ENCODE assay signal across 9 cellular contexts in genomic region chr19:46603195-46603637, GRCh38. TPM values are rescaled to one million over a fixed set of nuclear protein-coding genes. Genes with fewer than 3 reads are reported as not detected.
DNase-seq lines count a peak whose midpoint lies in the region; ATAC-seq and TF ChIP-seq lines count a peak whose summit lies in the region.
"Had no signal": no experiment of that assay in that cellular context is flagged by ENCODE, and none has a peak within 500 bp of the region (broad histone marks: within the 10 kb centered on the region; RNA-seq: fewer than 3 reads in every experiment).

No MANE protein-coding gene starts in this region.

- H3K9me3 Mint-ChIP-seq in activated CD4-positive, alpha-beta T cell treated with anti-CD3 and anti-CD28 coated beads, Interleukin-2, amount 10 ng/mL, durations not matched to agents 7 days and 5 days: peaks cover 8% of the 10 kb centered on the region
- H3K9me3 Mint-ChIP-seq in activated T-helper 2 cell treated with anti-CD3 and anti-CD28 coated beads, Interferon-gamma antibody, Interleukin-2, Interleukin-4, amounts not matched to agents 10 μg/mL and 5 μg/mL and 100 μg/mL, durations not matched to agents 14 hours and 24 hours and 36 hours: peaks cover 10% of the 10 kb centered on the region

- H3K27me3 ChIP-seq in layer of hippocampus (ENCODE audit: control insufficient read depth, insufficient read depth, low read length) (no peaks in the 10 kb centered on the region), thoracic aorta (replicated peaks; ENCODE audit: insufficient read depth) (no peaks in the 10 kb centered on the region)

- ATAC-seq in thoracic aorta (ENCODE audit: insufficient number of reproducible peaks, low FRiP score, low read depth) (no peak), HG03571 (IDR thresholded peaks at IDR 0.05; ENCODE audit: unreplicated experiment) (no peak), GM21825 (IDR thresholded peaks at IDR 0.05; ENCODE audit: unreplicated experiment) (no peak)

- no peak for DNase-seq in activated CD4-positive, alpha-beta T cell treated with anti-CD3 and anti-CD28 coated beads, Interleukin-2, amount 10 ng/mL, durations not matched to agents 7 days and 5 days
- no peak for DNase-seq in activated CD4-positive, alpha-beta T cell treated with anti-CD3 and anti-CD28 coated beads, Interleukin-2, amount 50 U/mL, for 1 hour
- DNase-seq in activated T-helper 2 cell treated with anti-CD3 and anti-CD28 coated beads, Interferon-gamma antibody, Interleukin-2, Interleukin-4, amounts not matched to agents 10 μg/mL and 5 μg/mL and 100 μg/mL, durations not matched to agents 14 hours and 24 hours and 36 hours (ENCODE audit: low spot score): no peak
- DNase-seq in thoracic aorta (ENCODE audit: low spot score) (no peak), GOT3 (lab: John Stamatoyannopoulos, UW) (no peak)

- peak overlapping the region; percentile 99 for H3K4me3 ChIP-seq in thoracic aorta

- POLR2A ChIA-PET in activated CD4-positive, alpha-beta T cell treated with anti-CD3 and anti-CD28 coated beads, Interleukin-2, amount 10 ng/mL, durations not matched to agents 7 days and 5 days (lab: Charles Lee): interaction anchor here (4.0 kb wide), 1 partner anchor 8 kb away, joined by 26 read pairs; no protein-coding TSS in a partner anchor

- H3K9me3 ChIP-seq in thoracic aorta: no peaks in the 10 kb centered on the region

- H3K36me3 ChIP-seq in thoracic aorta: peaks cover 16% of the 10 kb centered on the region

- H3K27me3 Mint-ChIP-seq in activated CD4-positive, alpha-beta T cell treated with anti-CD3 and anti-CD28 coated beads, Interleukin-2, amount 10 ng/mL, durations not matched to agents 7 days and 5 days: peaks cover 3% of the 10 kb centered on the region
- peaks cover 3% of the 10 kb centered on the region for H3K27me3 Mint-ChIP-seq in activated T-helper 2 cell treated with anti-CD3 and anti-CD28 coated beads, Interferon-gamma antibody, Interleukin-2, Interleukin-4, amounts not matched to agents 10 μg/mL and 5 μg/mL and 100 μg/mL, durations not matched to agents 14 hours and 24 hours and 36 hours (ENCODE audit: low read depth)

- no peak for TF ChIP-seq CTCF in thoracic aorta (IDR thresholded peaks at IDR 0.05)

- peaks cover 32 to 64% of the 10 kb centered on the region in 2 donors for H3K4me1 ChIP-seq in thoracic aorta (ENCODE audit: control insufficient read depth in 1 of 2, low read depth in 2 of 2)

- H3K27ac Mint-ChIP-seq in activated CD4-positive, alpha-beta T cell treated with anti-CD3 and anti-CD28 coated beads, Interleukin-2, amount 10 ng/mL, durations not matched to agents 7 days and 5 days: peak overlapping the region; percentile 100
- peak overlapping the region; percentile 100 for H3K27ac Mint-ChIP-seq in activated T-helper 2 cell treated with anti-CD3 and anti-CD28 coated beads, Interferon-gamma antibody, Interleukin-2, Interleukin-4, amounts not matched to agents 10 μg/mL and 5 μg/mL and 100 μg/mL, durations not matched to agents 14 hours and 24 hours and 36 hours

- CTCF ChIA-PET in activated CD4-positive, alpha-beta T cell treated with anti-CD3 and anti-CD28 coated beads, Interleukin-2, amount 10 ng/mL, durations not matched to agents 7 days and 5 days (lab: Charles Lee): interaction anchor here (1.1 to 5.3 kb wide), 2 partner anchors 11 to 49 kb away, joined by 3 to 30 read pairs; no protein-coding TSS in a partner anchor

- H3K27ac ChIP-seq in layer of hippocampus (ENCODE audit: low read depth, low read length) (peak overlapping the region; percentile 63), thoracic aorta (peak overlapping the region; percentile 89 to 96)

- peaks cover 40% of the 10 kb centered on the region for H3K4me1 Mint-ChIP-seq in activated CD4-positive, alpha-beta T cell treated with anti-CD3 and anti-CD28 coated beads, Interleukin-2, amount 10 ng/mL, durations not matched to agents 7 days and 5 days
- H3K4me1 Mint-ChIP-seq in activated T-helper 2 cell treated with anti-CD3 and anti-CD28 coated beads, Interferon-gamma antibody, Interleukin-2, Interleukin-4, amounts not matched to agents 10 μg/mL and 5 μg/mL and 100 μg/mL, durations not matched to agents 14 hours and 24 hours and 36 hours (ENCODE audit: low read depth): peaks cover 22% of the 10 kb centered on the region

- intact Hi-C loops in activated T-helper 2 cell treated with anti-CD3 and anti-CD28 coated beads, Interferon-gamma antibody, Interleukin-2, Interleukin-4, amounts not matched to agents 10 μg/mL and 5 μg/mL and 100 μg/mL, durations not matched to agents 14 hours and 24 hours and 36 hours (cut with micrococcal nuclease): loop anchor here (1.0 to 5.0 kb wide), 4 partner anchors 8 to 184 kb away; partner anchors contain the start of genes PRKD2 and SLC1A5

- H3K4me3 Mint-ChIP-seq in activated CD4-positive, alpha-beta T cell treated with anti-CD3 and anti-CD28 coated beads, Interleukin-2, amount 10 ng/mL, durations not matched to agents 7 days and 5 days: peak overlapping the region; percentile 95
- H3K4me3 Mint-ChIP-seq in activated T-helper 2 cell treated with anti-CD3 and anti-CD28 coated beads, Interferon-gamma antibody, Interleukin-2, Interleukin-4, amounts not matched to agents 10 μg/mL and 5 μg/mL and 100 μg/mL, durations not matched to agents 14 hours and 24 hours and 36 hours (ENCODE audit: low read depth): peak overlapping the region; percentile 93

- peaks cover 49% of the 10 kb centered on the region for H3K36me3 Mint-ChIP-seq in activated CD4-positive, alpha-beta T cell treated with anti-CD3 and anti-CD28 coated beads, Interleukin-2, amount 10 ng/mL, durations not matched to agents 7 days and 5 days (ENCODE audit: low read depth)
- peaks cover 69% of the 10 kb centered on the region for H3K36me3 Mint-ChIP-seq in activated T-helper 2 cell treated with anti-CD3 and anti-CD28 coated beads, Interferon-gamma antibody, Interleukin-2, Interleukin-4, amounts not matched to agents 10 μg/mL and 5 μg/mL and 100 μg/mL, durations not matched to agents 14 hours and 24 hours and 36 hours (ENCODE audit: low read depth)

RNA-seq across cellular contexts. Expression of gene CALM3, which starts 2.1 kb away (rescaled TPM):
- total RNA-seq in activated CD4-positive, alpha-beta T cell treated with anti-CD3 and anti-CD28 coated beads, Interleukin-2, amount 10 ng/mL, durations not matched to agents 7 days and 5 days: 100 to 1,000 TPM; 700 to 784 TPM
- total RNA-seq in activated T-helper 2 cell treated with anti-CD3 and anti-CD28 coated beads, Interferon-gamma antibody, Interleukin-2, Interleukin-4, amounts not matched to agents 10 μg/mL and 5 μg/mL and 100 μg/mL, durations not matched to agents 14 hours and 24 hours and 36 hours: 537 and 553 TPM in 2 replicates
- 100 to 1,000 TPM; 181 to 202 TPM for total RNA-seq in thoracic aorta

RNA-seq across cellular contexts. Expression of gene PTGIR, which starts 21.7 kb away (rescaled TPM):
- 10 to 100 TPM; 14.0 to 14.7 TPM for total RNA-seq in activated CD4-positive, alpha-beta T cell treated with anti-CD3 and anti-CD28 coated beads, Interleukin-2, amount 10 ng/mL, durations not matched to agents 7 days and 5 days
- 214 and 218 TPM in 2 replicates for total RNA-seq in activated T-helper 2 cell treated with anti-CD3 and anti-CD28 coated beads, Interferon-gamma antibody, Interleukin-2, Interleukin-4, amounts not matched to agents 10 μg/mL and 5 μg/mL and 100 μg/mL, durations not matched to agents 14 hours and 24 hours and 36 hours
- total RNA-seq in thoracic aorta: 100 to 1,000 TPM; 106 to 207 TPM

RNA-seq across cellular contexts. Expression of gene GNG8, which starts 32.8 kb away (rescaled TPM):
- not detected for total RNA-seq in activated CD4-positive, alpha-beta T cell treated with anti-CD3 and anti-CD28 coated beads, Interleukin-2, amount 10 ng/mL, durations not matched to agents 7 days and 5 days
- total RNA-seq in activated T-helper 2 cell treated with anti-CD3 and anti-CD28 coated beads, Interferon-gamma antibody, Interleukin-2, Interleukin-4, amounts not matched to agents 10 μg/mL and 5 μg/mL and 100 μg/mL, durations not matched to agents 14 hours and 24 hours and 36 hours: 21.4 and 29.1 TPM in 2 replicates
- total RNA-seq in thoracic aorta: not detected
- total RNA-seq: subcutaneous adipose tissue had no signal

RNA-seq across cellular contexts. Expression of gene DACT3, which starts 57.8 kb away (rescaled TPM):
- under 1 TPM; 0.31 to 0.42 TPM for total RNA-seq in activated CD4-positive, alpha-beta T cell treated with anti-CD3 and anti-CD28 coated beads, Interleukin-2, amount 10 ng/mL, durations not matched to agents 7 days and 5 days
- total RNA-seq in activated T-helper 2 cell treated with anti-CD3 and anti-CD28 coated beads, Interferon-gamma antibody, Interleukin-2, Interleukin-4, amounts not matched to agents 10 μg/mL and 5 μg/mL and 100 μg/mL, durations not matched to agents 14 hours and 24 hours and 36 hours: 6.1 and 6.5 TPM in 2 replicates
- total RNA-seq in thoracic aorta: 100 to 1,000 TPM; 118 to 138 TPM

Comparison
In these comparisons a context has a peak if more than half of its experiments do, and no peak if none do; other contexts are left out.
1. RNA of gene PTGIR, which starts 21.7 kb away (total RNA-seq): 214 to 218 TPM in activated T-helper 2 cell treated with anti-CD3 and anti-CD28 coated beads, Interferon-gamma antibody, Interleukin-2, Interleukin-4, amounts not matched to agents 10 μg/mL and 5 μg/mL and 100 μg/mL, durations not matched to agents 14 hours and 24 hours and 36 hours and 106 to 207 TPM in thoracic aorta; 14.0 to 14.7 TPM in activated CD4-positive, alpha-beta T cell treated with anti-CD3 and anti-CD28 coated beads, Interleukin-2, amount 10 ng/mL, durations not matched to agents 7 days and 5 days; every median in the first group is over 4 times any median in the second.
2. RNA of gene GNG8, which starts 32.8 kb away (total RNA-seq): 21.4 to 29.1 TPM in activated T-helper 2 cell treated with anti-CD3 and anti-CD28 coated beads, Interferon-gamma antibody, Interleukin-2, Interleukin-4, amounts not matched to agents 10 μg/mL and 5 μg/mL and 100 μg/mL, durations not matched to agents 14 hours and 24 hours and 36 hours; not detected in activated CD4-positive, alpha-beta T cell treated with anti-CD3 and anti-CD28 coated beads, Interleukin-2, amount 10 ng/mL, durations not matched to agents 7 days and 5 days and not detected in thoracic aorta; every median in the first group is over 10 times any median in the second.